In the genomic region with DNA sequence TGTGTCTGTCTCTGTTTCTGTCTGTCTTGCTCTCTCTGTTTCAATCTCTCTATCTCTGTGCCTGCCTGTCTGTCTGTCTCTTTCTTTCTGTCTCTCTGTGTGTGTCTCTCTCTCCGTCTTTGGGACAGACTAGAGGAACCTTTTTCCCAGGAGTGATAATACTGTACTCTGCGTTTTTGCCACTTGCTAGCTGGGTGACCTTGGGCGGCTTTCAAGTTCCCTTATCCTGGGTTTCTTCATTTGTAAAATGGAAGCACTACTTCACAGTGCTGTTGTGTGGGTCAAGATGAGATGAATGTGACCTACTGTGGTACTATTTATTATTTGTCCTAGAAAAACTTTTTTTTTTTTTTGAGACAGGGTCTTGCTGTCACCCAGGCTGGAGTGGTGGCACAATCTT, we compare ENCODE assay signal across 20 cellular contexts. TPM values are rescaled to one million over a fixed set of nuclear protein-coding genes. Genes with fewer than 3 reads are reported as not detected.
DNase-seq lines count a peak whose midpoint lies in the region; ATAC-seq and TF ChIP-seq lines count a peak whose summit lies in the region.
"Had no signal": no experiment of that assay in that cellular context is flagged by ENCODE, and none has a peak within 500 bp of the region (broad histone marks: within the 10 kb centered on the region; RNA-seq: fewer than 3 reads in every experiment).

No MANE protein-coding gene starts in this region.

- peak overlapping the region; percentile 32 for H3K27ac Mint-ChIP-seq in activated CD4-positive, alpha-beta T cell treated with anti-CD3 and anti-CD28 coated beads for 36 hours
- peak overlapping the region in 9 of 10 donors; percentile 51 to 89 (median 70) for H3K27ac Mint-ChIP-seq in naive thymus-derived CD8-positive, alpha-beta T cell

- no peaks in the 10 kb centered on the region for H3K9me3 Mint-ChIP-seq in activated CD4-positive, alpha-beta T cell treated with anti-CD3 and anti-CD28 coated beads for 36 hours (ENCODE audit: low read depth)
- H3K9me3 Mint-ChIP-seq in naive thymus-derived CD8-positive, alpha-beta T cell = no peaks in the 10 kb centered on the region
- H3K9me3 Mint-ChIP-seq: nephron had no signal

- BruUV-seq in IMR-90 (replicated peaks; lab: Mats Ljungman, UMichigan) = no TSS peak

- H2BK20ac ChIP-seq in IMR-90 (ENCODE audit: low read depth, low read length) = no peak overlapping the region

- H2BK15ac ChIP-seq in IMR-90 (ENCODE audit: low read depth, low read length) = no peak overlapping the region

- H3K36me3 Mint-ChIP-seq in activated CD4-positive, alpha-beta T cell treated with anti-CD3 and anti-CD28 coated beads for 36 hours (ENCODE audit: low read depth) = peaks cover 5% of the 10 kb centered on the region
- H3K36me3 Mint-ChIP-seq in naive thymus-derived CD8-positive, alpha-beta T cell = peaks cover 0 to 3% (median 0%) of the 10 kb centered on the region in 3 donors

- no peak overlapping the region for H3K4me2 ChIP-seq in IMR-90 (ENCODE audit: low read depth, low read length)
- H3K4me2 ChIP-seq: KMS-11 had no signal

- dilution Hi-C loops in IMR-90 (cut with HindIII; ENCODE audit: low sequenced_read_pairs, unreplicated experiment) = no loop called here

- H3K4me1 Mint-ChIP-seq in activated CD4-positive, alpha-beta T cell treated with anti-CD3 and anti-CD28 coated beads for 36 hours = peaks cover 74% of the 10 kb centered on the region
- peaks cover 51 to 85% (median 79%) of the 10 kb centered on the region in 4 donors for H3K4me1 Mint-ChIP-seq in naive thymus-derived CD8-positive, alpha-beta T cell

- no peak overlapping the region for H2BK5ac ChIP-seq in IMR-90 (ENCODE audit: low read depth, low read length, poor library complexity, severe bottlenecking)

- TF ChIP-seq RAD21 in IMR-90 (IDR thresholded peaks at IDR 0.05; ENCODE audit: low read length) = no peak

- POLR2A ChIA-PET in activated CD4-positive, alpha-beta T cell treated with anti-CD3 and anti-CD28 coated beads for 36 hours (lab: Charles Lee) = interaction anchor here (0.6 to 0.7 kb wide), 2 partner anchors 14 to 734 kb away, joined by 6 to 9 read pairs; no protein-coding TSS in a partner anchor
- POLR2A ChIA-PET in IMR-90 (lab: Charles Lee; ENCODE audit: unreplicated experiment) = no interaction called here
- POLR2A ChIA-PET in naive thymus-derived CD8-positive, alpha-beta T cell (lab: Charles Lee) = interaction anchor here (0.7 kb wide), 1 partner anchor 43 kb away, joined by 4 read pairs; no protein-coding TSS in a partner anchor

- H4K5ac ChIP-seq in IMR-90 (ENCODE audit: low read depth, low read length) = no peak overlapping the region

- CTCF ChIA-PET in activated CD4-positive, alpha-beta T cell treated with anti-CD3 and anti-CD28 coated beads for 36 hours (lab: Charles Lee) = no interaction called here
- CTCF ChIA-PET in IMR-90 (lab: Yijun Ruan, JAX) = no interaction called here

- H3K9me3 ChIP-seq in IMR-90 (ENCODE audit: control insufficient read depth, insufficient read depth, low read length) = no peaks in the 10 kb centered on the region
- no peaks in the 10 kb centered on the region for H3K9me3 ChIP-seq in adrenal gland (replicated peaks in 1 of 3)
- no peaks in the 10 kb centered on the region for H3K9me3 ChIP-seq in MG63
- H3K9me3 ChIP-seq: vagina had no signal

- no peak for TF ChIP-seq CTCF in IMR-90 (conservative IDR thresholded peaks at IDR 0.05; ENCODE audit: low read depth, low read length)
- TF ChIP-seq CTCF in adrenal gland (IDR thresholded peaks at IDR 0.05) = no peak

- ATAC-seq in activated CD4-positive, alpha-beta T cell treated with anti-CD3 and anti-CD28 coated beads for 36 hours = no peak
- no peak for ATAC-seq in IMR-90 (ENCODE audit: low read depth)
- ATAC-seq in naive thymus-derived CD8-positive, alpha-beta T cell = no peak

- H3K79me1 ChIP-seq in IMR-90 (ENCODE audit: low read depth in 1 of 2, low read length in 2 of 2) = peaks cover 12 to 19% of the 10 kb centered on the region in 2 experiments

- no peaks in the 10 kb centered on the region for H3K27me3 Mint-ChIP-seq in activated CD4-positive, alpha-beta T cell treated with anti-CD3 and anti-CD28 coated beads for 36 hours
- H3K27me3 Mint-ChIP-seq in naive thymus-derived CD8-positive, alpha-beta T cell = no peaks in the 10 kb centered on the region

- no peak overlapping the region for H3K4me3 ChIP-seq in IMR-90 (ENCODE audit: insufficient read depth, low read depth, low read length)
- no peak overlapping the region for H3K4me3 ChIP-seq in adrenal gland
- no peak overlapping the region for H3K4me3 ChIP-seq in MG63
- H3K4me3 ChIP-seq: vagina had no signal

- H3K27ac ChIP-seq in IMR-90 (ENCODE audit: insufficient read depth, low read length) = no peak overlapping the region
- H3K27ac ChIP-seq in adrenal gland = peak overlapping the region in 3 of 5 donors; percentile 21 to 49 (median 33)
- H3K27ac ChIP-seq: C4-2B, KMS-11, vagina had no signal

- H3K56ac ChIP-seq in IMR-90 (ENCODE audit: extremely low read depth, insufficient read depth, low read length) = no peak overlapping the region

- H3K23ac ChIP-seq in IMR-90 (ENCODE audit: low read depth, low read length) = peak overlapping the region; percentile 43; the same call in 1 of the 2 replicates

- no peak overlapping the region for H4K8ac ChIP-seq in IMR-90 (ENCODE audit: low read depth in 2 of 2, low read length in 2 of 2)

- in situ Hi-C loops in IMR-90 (cut with MboI; ENCODE audit: low sequenced_read_pairs) = no loop called here

- WGBS in IMR-90 (ENCODE audit: extremely low coverage in 2 of 2, insufficient read length in 1 of 2), 2 experiments = no CpG with 5 or more reads among the region's 3 CpGs
- WGBS in adrenal gland, 4 donors = 21 to 49% (median 35%) methylated on average over 3 of the region's 3 CpGs

- TF ChIP-seq POLR2A in IMR-90 (IDR thresholded peaks at IDR 0.05; ENCODE audit: low read depth, low read length) (no peak), adrenal gland (IDR thresholded peaks at IDR 0.05) (no peak)

- no peak overlapping the region for H2AFZ ChIP-seq in IMR-90 (replicated peaks; ENCODE audit: low read length, poor library complexity)

- H3K36me3 ChIP-seq in IMR-90 (ENCODE audit: control insufficient read depth, insufficient read depth, low read length) (no peaks in the 10 kb centered on the region), adrenal gland (replicated peaks in 1 of 2) (no peaks in the 10 kb centered on the region), MG63 (peaks cover 7% of the 10 kb centered on the region)
- H3K36me3 ChIP-seq: vagina had no signal

- H2AK5ac ChIP-seq in IMR-90 (ENCODE audit: low read depth, low read length) = no peak overlapping the region

- no peak overlapping the region for H3K14ac ChIP-seq in IMR-90 (replicated peaks; ENCODE audit: low read depth, low read length)

- no peak overlapping the region for H3K4me3 Mint-ChIP-seq in activated CD4-positive, alpha-beta T cell treated with anti-CD3 and anti-CD28 coated beads for 36 hours
- peak overlapping the region in 6 of 10 donors; percentile 5 to 64 (median 38) for H3K4me3 Mint-ChIP-seq in naive thymus-derived CD8-positive, alpha-beta T cell
- H3K4me3 Mint-ChIP-seq: nephron had no signal

- H3K9ac ChIP-seq in IMR-90 (ENCODE audit: low read depth, low read length) = no peak overlapping the region
- H3K9ac ChIP-seq: KMS-11 had no signal

- no peak overlapping the region for H3K4ac ChIP-seq in IMR-90 (ENCODE audit: low read depth, low read length)

- intact Hi-C loops in activated CD4-positive, alpha-beta T cell treated with anti-CD3 and anti-CD28 coated beads for 36 hours (cut with DNase I, micrococcal nuclease) = no loop called here
- intact Hi-C loops in IMR-90 (cut with micrococcal nuclease) (no loop called here), adrenal gland (cut with DNase I) (no loop called here)

- DNase-seq in activated CD4-positive, alpha-beta T cell treated with anti-CD3 and anti-CD28 coated beads for 36 hours = no peak
- no peak for DNase-seq in activated CD4-positive, alpha-beta T cell treated with anti-CD3 and anti-CD28 coated beads for 48 hours
- DNase-seq in IMR-90 = no peak
- peak in 4 of 7 donors; percentile 35 to 63 (median 52) for DNase-seq in adrenal gland
- peak in 1 of 10 donors; percentile 4 for DNase-seq in naive thymus-derived CD8-positive, alpha-beta T cell
- DNase-seq in HCEC 1CT = no peak
- DNase-seq in GM19238 (ENCODE audit: insufficient read length, low spot score) = no peak
- no peak for DNase-seq in MG63
- DNase-seq: activated CD4-positive, alpha-beta T cell treated with anti-CD3 and anti-CD28 coated beads, Interleukin-2, amount 50 U/mL, for 4 hours; activated T-cell treated with anti-CD3 and anti-CD28 coated beads for 4 hours; DMS79; NCI-H1105; NCI-H2081; RPMI8226; stimulated activated CD4-positive, alpha-beta T cell treated with anti-CD3 and anti-CD28 coated beads, Interleukin-1b, Interleukin-23, amount 100 ng/mL, for 48 hours; SW 1271 had no signal

- peaks cover 8% of the 10 kb centered on the region; the same call in 1 of the 2 replicates for H3K9me1 ChIP-seq in IMR-90 (ENCODE audit: insufficient read depth, low read length)

- no peak overlapping the region for H3K18ac ChIP-seq in IMR-90 (ENCODE audit: low read depth, low read length)

- H4K91ac ChIP-seq in IMR-90 (ENCODE audit: insufficient read depth, low read depth, low read length) = no peak overlapping the region

- H3K4me1 ChIP-seq in IMR-90 (ENCODE audit: control insufficient read depth, insufficient read depth, low read length) (peaks cover 11% of the 10 kb centered on the region), adrenal gland (replicated peaks in 1 of 2) (peaks cover 18 to 23% of the 10 kb centered on the region in 2 donors)

- H3K27me3 ChIP-seq in IMR-90 (ENCODE audit: control insufficient read depth, insufficient read depth, low read length) (no peaks in the 10 kb centered on the region), adrenal gland (no peaks in the 10 kb centered on the region), MG63 (no peaks in the 10 kb centered on the region)
- H3K27me3 ChIP-seq: vagina had no signal

- H2BK120ac ChIP-seq in IMR-90 (ENCODE audit: low read depth, low read length) = no peak overlapping the region

- H2AK9ac ChIP-seq in IMR-90 (replicated peaks; ENCODE audit: low read depth, low read length, poor library complexity) = no peak overlapping the region

- H4K20me1 ChIP-seq in IMR-90 (ENCODE audit: insufficient read depth, low read length) = peaks cover 22% of the 10 kb centered on the region; the same call in 1 of the 2 replicates

TF ChIP-seq in IMR-90, 13 proteins besides CTCF, POLR2A, EP300 and RAD21 (continues in another document):
- TF ChIP-seq FOS (IDR thresholded peaks at IDR 0.05; ENCODE audit: low read depth, low read length) = no peak

RNA-seq across cellular contexts. Expression of a gene that starts 42.4 kb away (rescaled TPM):
- total RNA-seq in activated CD4-positive, alpha-beta T cell treated with anti-CD3 and anti-CD28 coated beads for 36 hours = 100 to 1,000 TPM; 109 to 114 TPM
- total RNA-seq in IMR-90 (2012; rRNA removed) = 8.2 and 9.4 TPM in 2 replicates
- 31.0 and 33.7 TPM in 2 replicates for polyA plus RNA-seq in IMR-90 (2012; rRNA removed)
- polyA plus RNA-seq in IMR-90 (2012; cell fraction: cytosol; rRNA removed) = 25.5 and 52.7 TPM in 2 replicates
- polyA plus RNA-seq in IMR-90 (2012; cell fraction: nucleus; rRNA removed; ENCODE audit: low replicate concordance) = 18.3 and 34.8 TPM in 2 replicates
- 100 to 1,000 TPM in 1 of 8 donors, 10 to 100 TPM in 7; 49.9 to 118 (median 78.3) TPM for total RNA-seq in adrenal gland
- polyA plus RNA-seq in adrenal gland = 10 to 100 TPM; 43.0 to 58.2 (median 45.9) TPM
- total RNA-seq in naive thymus-derived CD8-positive, alpha-beta T cell = 10 to 100 TPM; 84.9 to 86.2 TPM
- 100 to 1,000 TPM in 1 of 3 donors, 10 to 100 TPM in 2; 71.5 to 122 (median 98.2) TPM for polyA plus RNA-seq in naive thymus-derived CD8-positive, alpha-beta T cell
- 101 and 159 TPM in 2 replicates for total RNA-seq in MG63 (2014; rRNA removed; shearing (Covaris generic); ENCODE audit: low replicate concordance)

Comparison
In these comparisons a context has a peak if more than half of its experiments do, and no peak if none do; other contexts are left out.
1. DNase-seq: peak in adrenal gland (4 of 7); none in activated CD4-positive, alpha-beta T cell treated with anti-CD3 and anti-CD28 coated beads for 36 hours (single experiment), activated CD4-positive, alpha-beta T cell treated with anti-CD3 and anti-CD28 coated beads for 48 hours (single experiment), IMR-90 (single experiment), HCEC 1CT (single experiment), GM19238 (single experiment) and MG63 (single experiment).